26 cellular contexts compared by ENCODE assay signal in the genomic region with DNA sequence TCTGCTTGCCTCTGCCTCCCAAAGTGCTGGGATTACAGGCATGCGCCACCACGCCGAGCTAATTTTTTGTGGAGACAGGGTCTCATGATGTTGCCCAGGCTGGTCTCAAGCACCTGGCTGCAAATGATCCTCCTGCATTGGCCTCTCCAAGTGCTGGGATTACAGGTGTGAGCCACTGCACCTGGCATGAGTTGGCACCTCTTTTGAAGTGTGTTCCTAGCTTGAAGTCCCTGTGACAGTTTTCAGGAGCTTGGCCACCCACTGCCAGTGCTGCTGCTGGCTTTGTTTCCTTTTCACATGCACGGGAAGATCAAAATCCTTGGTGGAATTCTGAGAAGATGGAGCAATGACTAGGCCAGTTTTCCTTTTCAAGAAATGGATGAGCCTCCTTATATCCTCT.
"Had no signal": no experiment of that assay in that cellular context is flagged by ENCODE, and none has a peak within 500 bp of the region (broad histone marks: within the 10 kb centered on the region; RNA-seq: fewer than 3 reads in every experiment).

No MANE protein-coding gene starts in this region.

- H3K4me3 ChIP-seq: dorsolateral prefrontal cortex, gastroesophageal sphincter, heart left ventricle, hepatocyte, left lung, mucosa of descending colon, prostate gland, right atrium auricular region, sigmoid colon, thoracic aorta, tibial nerve, upper lobe of left lung had no signal

- H3K4me1 ChIP-seq: foreskin keratinocyte, prostate gland had no signal

- H3K9me3 ChIP-seq: gastroesophageal sphincter, heart left ventricle, left lung, mucosa of descending colon, neutrophil, prostate gland, right atrium auricular region, sigmoid colon, thoracic aorta, tibial nerve, upper lobe of left lung had no signal

- ATAC-seq: esophagus mucosa; foreskin keratinocyte; gastroesophageal sphincter; heart left ventricle; left cardiac atrium; left lung; mucosa of descending colon; natural killer cell treated with Interleukin-12 subunit alpha and Interleukin-12 subunit beta and Interleukin-15 and Interleukin-18, amount 100 ng/mL, for 72 hours; stimulated activated memory B cell treated with anti-CD40 and anti-IgM and Interleukin-4, amounts not matched to agents 10 μg/mL and 1 μg/mL and 100 μg/mL, for 72 hours had no signal

- H3K36me3 ChIP-seq: neutrophil, prostate gland, thoracic aorta had no signal

- H3K27ac ChIP-seq: dorsolateral prefrontal cortex, epithelial cell of prostate, foreskin keratinocyte, gastroesophageal sphincter, hepatocyte, left lung, neutrophil, prostate gland, right atrium auricular region, sigmoid colon, thoracic aorta, tibial nerve, upper lobe of left lung had no signal

- FAIRE-seq: colon, kidney, urothelium cell line had no signal

- DNase-seq: dorsolateral prefrontal cortex; effector CD4-positive, alpha-beta T cell; foreskin keratinocyte; heart left ventricle; kidney; left cardiac atrium; left lung; mesenchymal stem cell; mucosa of descending colon; naive B cell; sigmoid colon; stimulated activated CD4-positive, alpha-beta T cell treated with anti-CD3 and anti-CD28 coated beads, Interleukin-4, amount 100 ng/mL, for 4 hours; upper lobe of left lung had no signal

- H3K27me3 ChIP-seq: dorsolateral prefrontal cortex, foreskin keratinocyte, gastroesophageal sphincter, heart left ventricle, hepatocyte, left lung, neutrophil, right atrium auricular region, sigmoid colon, tibial nerve, upper lobe of left lung had no signal
